In the genomic region with DNA sequence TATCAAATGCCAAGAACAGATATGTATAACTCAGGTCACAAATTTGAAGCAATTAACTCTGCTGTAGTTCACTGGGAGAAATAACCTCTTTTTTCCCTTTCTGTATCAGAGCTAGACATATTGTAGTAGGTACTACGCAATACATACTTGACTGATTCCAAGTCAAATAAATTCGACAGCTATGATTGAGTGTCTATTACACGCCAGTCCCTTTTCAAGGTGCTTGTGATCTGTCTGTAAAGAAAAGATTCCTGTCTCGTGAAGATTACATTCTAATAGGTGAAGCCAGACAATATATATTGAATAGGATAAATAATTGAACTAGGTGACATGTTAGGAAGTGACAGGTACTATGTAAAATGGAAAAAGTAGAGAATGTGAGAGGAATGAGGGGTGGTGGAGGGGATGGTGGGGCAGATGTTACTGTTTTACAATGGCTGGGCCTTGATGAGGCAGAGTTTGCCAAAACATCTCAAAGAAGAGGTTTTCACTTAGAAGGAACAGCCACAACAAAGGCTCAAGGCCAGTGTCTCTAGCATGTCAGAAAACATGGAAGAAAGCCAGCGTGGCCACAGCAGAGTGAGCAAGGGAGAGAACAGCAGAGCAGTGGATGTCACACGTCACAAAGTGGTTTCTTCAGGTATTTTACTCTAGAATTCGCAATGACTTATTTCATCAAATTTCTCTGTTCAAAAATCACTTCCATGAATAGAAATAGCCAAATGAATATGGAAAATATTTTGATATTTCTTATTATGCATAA, we compare ENCODE assay signal across 20 cellular contexts.
DNase-seq lines count a peak whose midpoint lies in the region; ATAC-seq and TF ChIP-seq lines count a peak whose summit lies in the region.
"Had no signal": no experiment of that assay in that cellular context is flagged by ENCODE, and none has a peak within 500 bp of the region (broad histone marks: within the 10 kb centered on the region; RNA-seq: fewer than 3 reads in every experiment).

No MANE protein-coding gene starts in this region.

- H3K27ac ChIP-seq in testis, result no peak overlapping the region
- no peak overlapping the region for H3K27ac ChIP-seq in A673 (ENCODE audit: low read depth, low read length, poor library complexity, severe bottlenecking)
- H3K27ac ChIP-seq: BLaER1 treated with 17β-estradiol and CSF1 and Interleukin-3, amounts not matched to agents 10 nM and 100 nM; gastrocnemius medialis; KMS-11; lower lobe of right lung; RWPE1 had no signal

- peak overlapping the region; percentile 49 for H3K27ac Mint-ChIP-seq in chondrocyte (ENCODE audit: unreplicated experiment)
- H3K27ac Mint-ChIP-seq: activated CD4-positive, alpha-beta memory T cell treated with anti-CD3 and anti-CD28 coated beads, Interleukin-2, amount 10 ng/mL, durations not matched to agents 7 days and 5 days had no signal

- no peak overlapping the region for H3K4me3 Mint-ChIP-seq in chondrocyte (ENCODE audit: unreplicated experiment)
- H3K4me3 Mint-ChIP-seq: activated CD4-positive, alpha-beta memory T cell treated with anti-CD3 and anti-CD28 coated beads, Interleukin-2, amount 10 ng/mL, durations not matched to agents 7 days and 5 days had no signal

- H3K9me3 ChIP-seq in testis (no peaks in the 10 kb centered on the region), A673 (ENCODE audit: low read depth, low read length, poor library complexity, severe bottlenecking) (no peaks in the 10 kb centered on the region)
- H3K9me3 ChIP-seq: BLaER1 treated with 17β-estradiol and CSF1 and Interleukin-3, amounts not matched to agents 10 nM and 100 nM; gastrocnemius medialis; lower lobe of right lung had no signal

- ATAC-seq in GM18907 (IDR thresholded peaks at IDR 0.05; ENCODE audit: unreplicated experiment), result no peak
- ATAC-seq: gastrocnemius medialis, right cardiac atrium had no signal

- peaks cover 8% of the 10 kb centered on the region for H3K4me1 Mint-ChIP-seq in chondrocyte (ENCODE audit: low read depth)
- H3K4me1 Mint-ChIP-seq: activated CD4-positive, alpha-beta memory T cell treated with anti-CD3 and anti-CD28 coated beads, Interleukin-2, amount 10 ng/mL, durations not matched to agents 7 days and 5 days had no signal

- H3K36me3 ChIP-seq in testis (ENCODE audit: low read depth, missing control alignments) (no peaks in the 10 kb centered on the region), A673 (ENCODE audit: insufficient read depth, low read length, poor library complexity, severe bottlenecking) (no peaks in the 10 kb centered on the region)
- H3K36me3 ChIP-seq: BLaER1 treated with 17β-estradiol and CSF1 and Interleukin-3, amounts not matched to agents 10 nM and 100 nM; gastrocnemius medialis; lower lobe of right lung had no signal

- H3K36me3 Mint-ChIP-seq in chondrocyte (ENCODE audit: low read depth), result no peaks in the 10 kb centered on the region

- H3K9me3 Mint-ChIP-seq in chondrocyte (ENCODE audit: low read depth), result no peaks in the 10 kb centered on the region
- H3K9me3 Mint-ChIP-seq: activated CD4-positive, alpha-beta memory T cell treated with anti-CD3 and anti-CD28 coated beads, Interleukin-2, amount 10 ng/mL, durations not matched to agents 7 days and 5 days had no signal

- CTCF ChIA-PET in A673 (lab: Charles Lee), result no interaction called here

- POLR2A ChIA-PET in A673 (lab: Charles Lee; ENCODE audit: low non-redundant PET), result no interaction called here

- intact Hi-C loops in testis (cut with DNase I; ENCODE audit: low total_unique reads), result no loop called here
- intact Hi-C loops in A673 (cut with micrococcal nuclease; ENCODE audit: unreplicated experiment), result loop anchor here (2.0 to 10.0 kb wide), 5 partner anchors 121 to 1244 kb away; no protein-coding TSS in a partner anchor

- WGBS in testis, 2 donors, result 77 to 81% methylated on average over 7 of the region's 7 CpGs

- no peak overlapping the region for H3K4me3 ChIP-seq in testis
- no peak overlapping the region for H3K4me3 ChIP-seq in A673 (ENCODE audit: low read depth, low read length, poor library complexity, severe bottlenecking)
- H3K4me3 ChIP-seq: BLaER1 treated with 17β-estradiol and CSF1 and Interleukin-3, amounts not matched to agents 10 nM and 100 nM; gastrocnemius medialis; lower lobe of right lung had no signal

- no peaks in the 10 kb centered on the region for H3K27me3 ChIP-seq in testis
- H3K27me3 ChIP-seq in A673 (replicated peaks; ENCODE audit: insufficient read depth, low read depth, low read length, poor library complexity), result no peaks in the 10 kb centered on the region
- H3K27me3 ChIP-seq: BLaER1 treated with 17β-estradiol and CSF1 and Interleukin-3, amounts not matched to agents 10 nM and 100 nM; gastrocnemius medialis had no signal

- DNase-seq in NCI-H2081 (lab: John Stamatoyannopoulos, UW), result peak; percentile 24 to 57
- no peak for DNase-seq in NCI-H2081 treated with DMSO at 0.1 percent for 48 hours (lab: John Stamatoyannopoulos, UW)
- DNase-seq in NCI-H446 treated with DMSO at 0.1 percent for 48 hours (lab: John Stamatoyannopoulos, UW), result peak; percentile 70
- no peak for DNase-seq in chondrocyte (ENCODE audit: low spot score)
- peak; percentile 31 for DNase-seq in testis
- no peak for DNase-seq in A673 (ENCODE audit: low spot score)
- no peak for DNase-seq in HUDEP-2 (lab: John Stamatoyannopoulos, UW; ENCODE audit: unreplicated experiment in 76 of 76)
- DNase-seq: activated CD4-positive, alpha-beta memory T cell treated with anti-CD3 and anti-CD28 coated beads, Interleukin-2, amount 10 ng/mL, durations not matched to agents 7 days and 5 days; activated CD4-positive, CD25-positive, alpha-beta regulatory T cell; Calu3; gastrocnemius medialis; GOT3; islet precursor cell; lower lobe of right lung; nucleus accumbens; right cardiac atrium had no signal

- TF ChIP-seq CTCF in chondrocyte (IDR thresholded peaks at IDR 0.05) (no peak), testis (IDR thresholded peaks at IDR 0.05) (no peak), A673 (conservative IDR thresholded peaks at IDR 0.05; ENCODE audit: low read depth, low read length) (no peak)

- TF ChIP-seq POLR2A in testis (IDR thresholded peaks at IDR 0.05), result no peak

- H3K27me3 Mint-ChIP-seq in chondrocyte (ENCODE audit: low read depth), result no peaks in the 10 kb centered on the region
- H3K27me3 Mint-ChIP-seq: activated CD4-positive, alpha-beta memory T cell treated with anti-CD3 and anti-CD28 coated beads, Interleukin-2, amount 10 ng/mL, durations not matched to agents 7 days and 5 days had no signal

- H3K4me1 ChIP-seq in testis (no peaks in the 10 kb centered on the region), A673 (ENCODE audit: insufficient read depth, low read length, poor library complexity, severe bottlenecking) (no peaks in the 10 kb centered on the region)
- H3K4me1 ChIP-seq: gastrocnemius medialis, lower lobe of right lung had no signal

- no TSS peak for BruUV-seq in A673 (replicated peaks; lab: Mats Ljungman, UMichigan)

Comparison
In these comparisons a context has a peak if more than half of its experiments do, and no peak if none do; other contexts are left out.
1. DNase-seq: peak in NCI-H2081 (2 of 2), NCI-H446 treated with DMSO at 0.1 percent for 48 hours (single experiment) and testis (single experiment); none in NCI-H2081 treated with DMSO at 0.1 percent for 48 hours (single experiment), chondrocyte (single experiment), A673 (single experiment) and HUDEP-2 (0 of 76).